Comparison of ENCODE assay signal across 8 cellular contexts in the genomic region with DNA sequence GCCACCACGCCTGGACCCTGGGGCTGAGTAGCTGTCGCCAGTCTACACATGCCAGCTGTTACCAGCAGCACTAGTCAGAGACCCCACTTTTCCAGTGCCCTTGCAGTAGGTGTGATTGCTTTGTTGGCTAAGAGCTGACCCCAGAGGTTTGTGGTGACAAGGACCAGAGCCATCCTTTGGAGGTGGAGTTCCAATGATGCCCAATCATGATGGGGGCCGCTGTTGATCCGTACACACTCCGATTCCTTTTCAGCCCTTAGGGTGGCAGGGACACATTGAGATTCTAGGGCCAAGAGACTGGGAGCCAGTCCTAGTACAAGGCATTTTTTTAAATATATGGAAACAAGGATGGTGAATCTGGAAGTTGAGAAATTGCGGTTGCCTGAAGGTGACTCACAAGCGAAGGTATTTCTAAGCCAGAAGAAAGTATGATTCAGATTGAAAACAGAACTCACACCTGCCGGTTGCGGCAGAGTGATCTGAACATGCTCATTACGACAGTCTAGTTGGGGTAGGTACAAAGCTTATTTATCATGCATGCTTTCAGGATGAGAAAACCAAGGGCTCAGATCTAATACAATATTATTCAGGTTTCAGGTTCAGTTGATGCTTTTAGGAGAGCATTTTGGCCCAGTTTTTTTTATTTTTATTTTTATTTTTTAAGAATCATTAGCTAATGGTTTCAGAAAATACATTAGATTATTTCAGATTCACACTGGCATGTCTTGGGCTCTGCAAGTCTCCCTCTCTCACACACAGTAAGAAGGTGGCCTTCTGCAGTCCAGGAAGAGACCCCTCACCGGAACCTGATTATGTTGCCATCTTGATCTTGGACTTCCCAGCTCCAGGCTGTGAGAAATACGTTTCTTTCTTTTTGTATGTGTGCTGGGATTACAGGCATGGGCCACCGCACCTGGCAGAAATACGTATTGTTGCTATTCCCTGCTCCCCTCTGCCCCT. TPM values are rescaled to one million over a fixed set of nuclear protein-coding genes. Genes with fewer than 3 reads are reported as not detected.
A peak's percentile ranks its signal among the peaks of the same experiment; 100 is the strongest.
DNase-seq lines count a peak whose midpoint lies in the region; ATAC-seq and TF ChIP-seq lines count a peak whose summit lies in the region.

No MANE protein-coding gene starts in this region.

- no peaks in the 10 kb centered on the region for H4K20me1 ChIP-seq in osteoblast (ENCODE audit: insufficient read depth, low read length)

- H3K4me2 ChIP-seq in osteoblast (ENCODE audit: insufficient read depth, low read length), result no peak overlapping the region

- H3K4me1 ChIP-seq in right atrium auricular region (no peaks in the 10 kb centered on the region), osteoblast (ENCODE audit: insufficient read depth, low read length) (no peaks in the 10 kb centered on the region)

- TF ChIP-seq CTCF in right atrium auricular region (IDR thresholded peaks at IDR 0.05), result no peak
- no peak for TF ChIP-seq CTCF in osteoblast (IDR thresholded peaks at IDR 0.05; ENCODE audit: extremely low read depth, low read depth, low read length)

- H3K4me3 ChIP-seq in right atrium auricular region (no peak overlapping the region), osteoblast (ENCODE audit: insufficient read depth, low read length) (no peak overlapping the region)

- DNase-seq in RPMI7951 (ENCODE audit: low read depth), result peak; percentile 92
- DNase-seq in non-pigmented ciliary epithelial cell (ENCODE audit: low read depth), result peak; percentile 49
- DNase-seq in NCI-H446 treated with DMSO at 0.1 percent for 48 hours (lab: John Stamatoyannopoulos, UW), result no peak
- DNase-seq in right atrium auricular region (ENCODE audit: low spot score), result no peak
- no peak for DNase-seq in osteoblast (ENCODE audit: insufficient read length, low spot score, missing footprints)
- DNase-seq in OCI-M2 (lab: John Stamatoyannopoulos, UW; ENCODE audit: unreplicated experiment), result no peak

- no peaks in the 10 kb centered on the region for H3K79me2 ChIP-seq in osteoblast (ENCODE audit: insufficient read depth, low read length)

- no peaks in the 10 kb centered on the region for H3K36me3 ChIP-seq in right atrium auricular region
- H3K36me3 ChIP-seq in osteoblast (ENCODE audit: insufficient read depth, low read length), result no peaks in the 10 kb centered on the region

- H3K27ac ChIP-seq in right atrium auricular region (no peak overlapping the region), osteoblast (ENCODE audit: low read depth, low read length) (no peak overlapping the region)

- ATAC-seq in GM19025 (IDR thresholded peaks at IDR 0.05; ENCODE audit: low read depth, unreplicated experiment) (peak; percentile 94), HG02763 (IDR thresholded peaks at IDR 0.05; ENCODE audit: unreplicated experiment) (peak; percentile 85)

- no peak overlapping the region for H2AFZ ChIP-seq in osteoblast (ENCODE audit: low read length)

- H3K9me3 ChIP-seq in right atrium auricular region (no peaks in the 10 kb centered on the region), osteoblast (ENCODE audit: low read depth, low read length) (no peaks in the 10 kb centered on the region)

- H3K27me3 ChIP-seq in right atrium auricular region, result no peaks in the 10 kb centered on the region
- H3K27me3 ChIP-seq in osteoblast (ENCODE audit: insufficient read depth, low read length), result no peaks in the 10 kb centered on the region

RNA-seq across cellular contexts. Expression of a gene that starts 43.4 kb away (rescaled TPM):
- 27.3 and 29.3 TPM in 2 replicates for total RNA-seq in RPMI7951 (2014; rRNA removed; shearing (Covaris generic))
- total RNA-seq in right atrium auricular region (1 to 10 TPM; 2.7 to 6.4 TPM), osteoblast (6.2 and 8.0 TPM in 2 replicates)

Comparison
In these comparisons a context has a peak if more than half of its experiments do, and no peak if none do; other contexts are left out.
1. DNase-seq: peak in RPMI7951 (single experiment) and non-pigmented ciliary epithelial cell (single experiment); none in NCI-H446 treated with DMSO at 0.1 percent for 48 hours (single experiment), right atrium auricular region (single experiment), osteoblast (single experiment) and OCI-M2 (single experiment).